In the genomic region with DNA sequence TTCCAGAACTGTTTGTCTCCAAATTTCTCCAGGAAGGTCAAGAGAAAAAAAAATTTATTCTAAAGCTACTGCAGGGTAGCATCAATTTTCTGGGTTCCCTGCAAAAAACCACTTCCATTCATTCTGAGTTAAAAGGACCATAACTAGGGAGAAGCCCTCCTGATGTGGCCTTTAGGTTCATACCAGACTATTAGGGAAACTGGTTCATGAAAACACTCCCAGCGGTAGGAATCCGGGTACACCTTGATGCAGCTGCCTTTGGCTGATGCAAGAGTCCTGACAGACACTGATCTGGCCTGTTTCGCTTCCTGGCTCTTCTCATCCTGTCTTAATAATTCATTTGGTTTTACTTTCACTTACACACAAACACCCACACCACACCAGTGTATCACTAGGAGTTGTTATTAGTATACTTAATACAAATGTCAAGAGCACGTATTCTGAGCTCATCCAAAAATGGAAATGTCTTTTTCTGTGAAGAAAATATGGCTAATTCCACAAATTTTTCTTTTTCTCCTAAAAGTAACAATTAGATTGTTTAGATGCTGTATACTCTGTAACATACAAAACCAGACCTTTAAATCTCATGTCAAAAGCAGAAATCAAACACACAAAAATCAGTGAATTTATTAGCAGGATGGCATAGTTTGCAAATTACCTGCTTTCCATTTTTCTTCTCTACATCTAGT, we compare ENCODE assay signal across 8 cellular contexts. TPM values are rescaled to one million over a fixed set of nuclear protein-coding genes. Genes with fewer than 3 reads are reported as not detected.
DNase-seq lines count a peak whose midpoint lies in the region; ATAC-seq, FAIRE-seq and TF ChIP-seq lines count a peak whose summit lies in the region.

No MANE protein-coding gene starts in this region.

- no peaks in the 10 kb centered on the region for H3K27me3 ChIP-seq in GM23338 (ENCODE audit: insufficient read depth)
- no peaks in the 10 kb centered on the region for H3K27me3 ChIP-seq in MM.1S (replicated peaks; ENCODE audit: insufficient read depth, low read length)
- no peaks in the 10 kb centered on the region for H3K27me3 ChIP-seq in spleen (replicated peaks in 1 of 7)

- WGBS in spleen, 5 donors = 11 to 14% (median 12%) methylated on average over 4 of the region's 4 CpGs

- intact Hi-C loops in activated CD8-positive, alpha-beta T cell treated with anti-CD3 and anti-CD28 coated beads for 36 hours (cut with micrococcal nuclease) = loop anchor here (1.0 to 5.0 kb wide), 3 partner anchors 64 to 256 kb away; no protein-coding TSS in a partner anchor
- intact Hi-C loops in spleen (cut with DNase I; ENCODE audit: low total_unique reads) = no loop called here

- no peak for TF ChIP-seq POLR2A in spleen (IDR thresholded peaks at IDR 0.05)

- H4K20me1 ChIP-seq in GM23338 (replicated peaks; ENCODE audit: insufficient read depth) (no peaks in the 10 kb centered on the region), MM.1S (ENCODE audit: insufficient read depth, low read length) (no peaks in the 10 kb centered on the region)

- H3K27me3 Mint-ChIP-seq in GM23338 (ENCODE audit: insufficient read depth, low read depth, poor library complexity) = no peaks in the 10 kb centered on the region
- H3K27me3 Mint-ChIP-seq in activated CD8-positive, alpha-beta T cell treated with anti-CD3 and anti-CD28 coated beads for 36 hours = no peaks in the 10 kb centered on the region

- TF ChIP-seq CTCF in GM12873 (IDR thresholded peaks at IDR 0.05; ENCODE audit: insufficient read depth, low read depth, low read length, missing control alignments) (peak; percentile 18), GM23338 (conservative IDR thresholded peaks at IDR 0.05; ENCODE audit: low read depth in 2 of 2) (no peak), MM.1S (IDR thresholded peaks at IDR 0.05; ENCODE audit: low read length) (peak; percentile 28), fibroblast of mammary gland (conservative IDR thresholded peaks at IDR 0.05; ENCODE audit: control insufficient read depth, insufficient read depth, low read depth, low read length) (peak; percentile 12), spleen (IDR thresholded peaks at IDR 0.05 in 8 of 11, conservative IDR thresholded peaks at IDR 0.05 in 3 of 11) (peak in 1 of 11 experiments; percentile 25)
- TF ChIP-seq CTCF in activated CD8-positive, alpha-beta T cell treated with anti-CD3 and anti-CD28 coated beads for 36 hours (IDR thresholded peaks at IDR 0.05) = no peak

- no peaks in the 10 kb centered on the region for H3K79me2 ChIP-seq in GM23338 (replicated peaks; ENCODE audit: insufficient read depth)
- H3K79me2 ChIP-seq in MM.1S (ENCODE audit: low read length) = no peaks in the 10 kb centered on the region

- no peak for FAIRE-seq in HTR-8/SVneo (lab: Jason Lieb, UNC)

- H3K9me3 ChIP-seq in MM.1S (replicated peaks; ENCODE audit: insufficient read depth, low read length) = no peaks in the 10 kb centered on the region
- H3K9me3 ChIP-seq in spleen = no peaks in the 10 kb centered on the region

- peak overlapping the region; percentile 39; the same call in 1 of the 2 replicates for H3K9ac ChIP-seq in MM.1S (ENCODE audit: low read length)

- peak; percentile 49; the same call in 2 of the 3 replicates for ATAC-seq in GM23338
- peak; percentile 90 for ATAC-seq in activated CD8-positive, alpha-beta T cell treated with anti-CD3 and anti-CD28 coated beads for 36 hours

- peak overlapping the region; percentile 81; the same call in 1 of the 2 replicates for H2AFZ ChIP-seq in GM23338
- peak overlapping the region; percentile 29 for H2AFZ ChIP-seq in MM.1S (ENCODE audit: low read length)

- H3K27ac Mint-ChIP-seq in GM23338 = peak overlapping the region; percentile 86
- peak overlapping the region; percentile 94 for H3K27ac Mint-ChIP-seq in activated CD8-positive, alpha-beta T cell treated with anti-CD3 and anti-CD28 coated beads for 36 hours

- H3K9me2 ChIP-seq in GM23338 (ENCODE audit: insufficient read depth) (no peaks in the 10 kb centered on the region), MM.1S (replicated peaks; ENCODE audit: insufficient read depth, low read length) (no peaks in the 10 kb centered on the region)

- H3F3A ChIP-seq in GM23338 (replicated peaks; ENCODE audit: low read depth) (no peaks in the 10 kb centered on the region), MM.1S (ENCODE audit: insufficient read depth, low read length) (peaks cover 21% of the 10 kb centered on the region)

- no peaks in the 10 kb centered on the region for H3K36me3 ChIP-seq in GM23338 (ENCODE audit: insufficient read depth)
- H3K36me3 ChIP-seq in MM.1S (replicated peaks; ENCODE audit: insufficient read depth, low read length) = no peaks in the 10 kb centered on the region
- no peaks in the 10 kb centered on the region for H3K36me3 ChIP-seq in spleen

- H3K4me1 ChIP-seq in GM23338 (ENCODE audit: insufficient read depth) (no peaks in the 10 kb centered on the region), MM.1S (ENCODE audit: low read length) (peaks cover 30% of the 10 kb centered on the region), spleen (peaks cover 35 to 70% (median 61%) of the 10 kb centered on the region in 6 donors)

- CTCF ChIA-PET in activated CD8-positive, alpha-beta T cell treated with anti-CD3 and anti-CD28 coated beads for 36 hours (lab: Charles Lee) = interaction anchor here (0.6 to 3.0 kb wide), 11 partner anchors 12 to 1092 kb away, joined by 3 to 16 read pairs (median 4); no protein-coding TSS in a partner anchor

- H3K4me3 Mint-ChIP-seq in GM23338 = no peak overlapping the region
- H3K4me3 Mint-ChIP-seq in activated CD8-positive, alpha-beta T cell treated with anti-CD3 and anti-CD28 coated beads for 36 hours = peak overlapping the region; percentile 75

- H3K27ac ChIP-seq in GM23338 (ENCODE audit: low read depth) (no peak overlapping the region), MM.1S (ENCODE audit: low read length) (peak overlapping the region; percentile 87), spleen (peak overlapping the region; percentile 64 to 87 (median 76))

- no peaks in the 10 kb centered on the region for H3K36me3 Mint-ChIP-seq in GM23338 (ENCODE audit: low read depth)
- H3K36me3 Mint-ChIP-seq in activated CD8-positive, alpha-beta T cell treated with anti-CD3 and anti-CD28 coated beads for 36 hours (ENCODE audit: low read depth) = peaks cover 2% of the 10 kb centered on the region

- no peaks in the 10 kb centered on the region for H3K9me3 Mint-ChIP-seq in GM23338
- H3K9me3 Mint-ChIP-seq in activated CD8-positive, alpha-beta T cell treated with anti-CD3 and anti-CD28 coated beads for 36 hours = peaks cover 1% of the 10 kb centered on the region

- DNase-seq in GM23338 (ENCODE audit: low spot score) (peak; percentile 58), MM.1S (peak; percentile 90), fibroblast of mammary gland (ENCODE audit: low read depth) (peak; percentile 76), spleen (peak; percentile 66), HK-2 (ENCODE audit: unreplicated experiment) (no peak), HTR-8/SVneo (ENCODE audit: insufficient read length, low spot score) (no peak)
- DNase-seq in activated CD8-positive, alpha-beta T cell treated with anti-CD3 and anti-CD28 coated beads for 36 hours = peak; percentile 78

- POLR2A ChIA-PET in activated CD8-positive, alpha-beta T cell treated with anti-CD3 and anti-CD28 coated beads for 36 hours (lab: Charles Lee) = interaction anchor here (0.6 to 1.5 kb wide), 3 partner anchors 64 to 77 kb away, joined by 3 read pairs; no protein-coding TSS in a partner anchor

- H3K4me1 Mint-ChIP-seq in GM23338 = peaks cover 13% of the 10 kb centered on the region
- H3K4me1 Mint-ChIP-seq in activated CD8-positive, alpha-beta T cell treated with anti-CD3 and anti-CD28 coated beads for 36 hours (ENCODE audit: low read depth) = peaks cover 69% of the 10 kb centered on the region

- no peak overlapping the region for H3K4me2 ChIP-seq in GM23338
- peak overlapping the region; percentile 83 for H3K4me2 ChIP-seq in MM.1S (ENCODE audit: low read depth, low read length)

- H3K4me3 ChIP-seq in GM23338 (no peak overlapping the region), MM.1S (ENCODE audit: low read length) (peak overlapping the region; percentile 27), fibroblast of mammary gland (ENCODE audit: control insufficient read depth, low read depth, low read length) (no peak overlapping the region), spleen (peak overlapping the region in 2 of 8 donors; percentile 6 to 31)

TF ChIP-seq in GM23338, 12 proteins besides CTCF, POLR2A, EP300 and RAD21 (continues in another document):
- no peak for TF ChIP-seq ZNF331 (CRISPR knock-in tag; IDR thresholded peaks at IDR 0.05; ENCODE audit: low read depth)
- TF ChIP-seq NANOG (IDR thresholded peaks at IDR 0.05; ENCODE audit: borderline replicate concordance) = no peak
- no peak for TF ChIP-seq ZNF114 (CRISPR knock-in tag; IDR thresholded peaks at IDR 0.05)
- no peak for TF ChIP-seq CREB1 (CRISPR knock-in tag; IDR thresholded peaks at IDR 0.05; ENCODE audit: low read depth)
- no peak for TF ChIP-seq ETS1 (IDR thresholded peaks at IDR 0.05)

RNA-seq across cellular contexts. Expression of gene ARHGAP18, which starts 38.4 kb away (rescaled TPM):
- 4.0 and 5.0 TPM in 2 replicates for total RNA-seq in GM23338 (2014; rRNA removed; shearing (Covaris generic))
- 3.7 and 4.3 TPM in 2 replicates for polyA plus RNA-seq in GM23338 (2016; fragmentation: Nextera tagmentation; extraction: Ambion mirVana)
- total RNA-seq in activated CD8-positive, alpha-beta T cell treated with anti-CD3 and anti-CD28 coated beads for 36 hours = 1 to 10 TPM; 8.2 to 9.6 TPM
- total RNA-seq in spleen = 10 to 100 TPM; 13.0 to 18.7 (median 16.1) TPM
- 1 to 10 TPM; 4.6 to 5.6 (median 5.0) TPM for polyA plus RNA-seq in spleen

Comparison
In these comparisons a context has a peak if more than half of its experiments do, and no peak if none do; other contexts are left out.
1. CTCF ChIP-seq: peak in GM12873 (single experiment), MM.1S (single experiment) and fibroblast of mammary gland (single experiment); none in GM23338 (0 of 2) and activated CD8-positive, alpha-beta T cell treated with anti-CD3 and anti-CD28 coated beads for 36 hours (single experiment).
2. DNase-seq: peak in GM23338 (single experiment), MM.1S (single experiment), activated CD8-positive, alpha-beta T cell treated with anti-CD3 and anti-CD28 coated beads for 36 hours (single experiment), fibroblast of mammary gland (single experiment) and spleen (single experiment); none in HK-2 (single experiment) and HTR-8/SVneo (single experiment).